In genomic region chr12:45615268-45615667, GRCh38 we compare ENCODE assay signal across 12 cellular contexts.
DNase-seq lines count a peak whose midpoint lies in the region; ATAC-seq and TF ChIP-seq lines count a peak whose summit lies in the region.
"Had no signal": no experiment of that assay in that cellular context is flagged by ENCODE, and none has a peak within 500 bp of the region (broad histone marks: within the 10 kb centered on the region; RNA-seq: fewer than 3 reads in every experiment).

No MANE protein-coding gene starts in this region.

- H3K56ac ChIP-seq in IMR-90 (ENCODE audit: extremely low read depth, insufficient read depth, low read length): no peak overlapping the region

- no peak overlapping the region for H3K14ac ChIP-seq in IMR-90 (replicated peaks; ENCODE audit: low read depth, low read length)

- H2AK5ac ChIP-seq in IMR-90 (ENCODE audit: low read depth, low read length): no peak overlapping the region

- peak; percentile 53 for DNase-seq in AG08396 (ENCODE audit: low spot score)
- DNase-seq in IMR-90: peak; percentile 81
- peak; percentile 69 for DNase-seq in RPMI7951 (ENCODE audit: low read depth)
- DNase-seq in fibroblast of villous mesenchyme (ENCODE audit: low read depth): peak; percentile 72
- DNase-seq in NCI-H2171 (lab: John Stamatoyannopoulos, UW): no peak
- no peak for DNase-seq in aorta
- DNase-seq: activated T-cell treated with anti-CD3 and anti-CD28 coated beads for 4 hours; BE2C; effector memory CD8-positive, alpha-beta T cell; tibial artery had no signal

- no peak for TF ChIP-seq POLR2A in IMR-90 (IDR thresholded peaks at IDR 0.05; ENCODE audit: low read depth, low read length)

- BruUV-seq in IMR-90 (replicated peaks; lab: Mats Ljungman, UMichigan): no TSS peak

- POLR2A ChIA-PET in IMR-90 (lab: Charles Lee; ENCODE audit: unreplicated experiment): no interaction called here

- no peak overlapping the region for H2AK9ac ChIP-seq in IMR-90 (replicated peaks; ENCODE audit: low read depth, low read length, poor library complexity)

- intact Hi-C loops in IMR-90 (cut with micrococcal nuclease): no loop called here
- intact Hi-C loops in aorta (cut with DNase I): no loop called here

- TF ChIP-seq CTCF in IMR-90 (conservative IDR thresholded peaks at IDR 0.05; ENCODE audit: low read depth, low read length) (no peak), fibroblast of villous mesenchyme (IDR thresholded peaks at IDR 0.05; ENCODE audit: insufficient read depth, low read depth, low read length) (no peak)

- H3K79me1 ChIP-seq in IMR-90 (ENCODE audit: low read depth in 1 of 2, low read length in 2 of 2): no peaks in the 10 kb centered on the region

- in situ Hi-C loops in IMR-90 (cut with MboI; ENCODE audit: low sequenced_read_pairs): no loop called here

- H4K8ac ChIP-seq in IMR-90 (ENCODE audit: low read depth in 2 of 2, low read length in 2 of 2): no peak overlapping the region

- H3K27me3 ChIP-seq in IMR-90 (ENCODE audit: control insufficient read depth, insufficient read depth, low read length) (peaks cover 2% of the 10 kb centered on the region; the same call in 1 of the 2 replicates), aorta (ENCODE audit: control insufficient read depth in 1 of 2, insufficient read depth in 2 of 2, low read length in 1 of 2) (no peaks in the 10 kb centered on the region)
- H3K27me3 ChIP-seq: tibial artery had no signal

- ATAC-seq in IMR-90 (ENCODE audit: low read depth) (peak; percentile 94), aorta (ENCODE audit: low FRiP score) (no peak), GM21619 (IDR thresholded peaks at IDR 0.05; ENCODE audit: unreplicated experiment) (no peak), GM18909 (IDR thresholded peaks at IDR 0.05; ENCODE audit: poor library complexity, unreplicated experiment) (no peak)
- ATAC-seq: effector memory CD8-positive, alpha-beta T cell had no signal

- no peak for TF ChIP-seq RAD21 in IMR-90 (IDR thresholded peaks at IDR 0.05; ENCODE audit: low read length)

- H3K18ac ChIP-seq in IMR-90 (ENCODE audit: low read depth, low read length): no peak overlapping the region

- peaks cover 3% of the 10 kb centered on the region; the same call in 1 of the 2 replicates for H3K9me1 ChIP-seq in IMR-90 (ENCODE audit: insufficient read depth, low read length)

- H3K9me3 ChIP-seq in IMR-90 (ENCODE audit: control insufficient read depth, insufficient read depth, low read length): no peaks in the 10 kb centered on the region
- no peaks in the 10 kb centered on the region for H3K9me3 ChIP-seq in aorta (ENCODE audit: control insufficient read depth, low read length)
- H3K9me3 ChIP-seq: BE2C, tibial artery had no signal

- no peak overlapping the region for H2AFZ ChIP-seq in IMR-90 (replicated peaks; ENCODE audit: low read length, poor library complexity)

- no peak overlapping the region for H2BK20ac ChIP-seq in IMR-90 (ENCODE audit: low read depth, low read length)

- H3K4me3 ChIP-seq in IMR-90 (ENCODE audit: insufficient read depth, low read depth, low read length) (no peak overlapping the region), fibroblast of villous mesenchyme (ENCODE audit: low read depth, low read length) (no peak overlapping the region), aorta (ENCODE audit: low read length in 2 of 2) (no peak overlapping the region)
- H3K4me3 ChIP-seq: tibial artery had no signal

- no peak overlapping the region for H3K23ac ChIP-seq in IMR-90 (ENCODE audit: low read depth, low read length)

- no peak overlapping the region for H4K5ac ChIP-seq in IMR-90 (ENCODE audit: low read depth, low read length)

- H4K91ac ChIP-seq in IMR-90 (ENCODE audit: insufficient read depth, low read depth, low read length): no peak overlapping the region

- no peak overlapping the region for H3K4me2 ChIP-seq in IMR-90 (ENCODE audit: low read depth, low read length)

- H3K36me3 ChIP-seq in IMR-90 (ENCODE audit: control insufficient read depth, insufficient read depth, low read length) (no peaks in the 10 kb centered on the region), aorta (ENCODE audit: control insufficient read depth in 1 of 2, insufficient read depth in 2 of 2, low read length in 1 of 2) (no peaks in the 10 kb centered on the region)
- H3K36me3 ChIP-seq: BE2C, tibial artery had no signal

- dilution Hi-C loops in IMR-90 (cut with HindIII; ENCODE audit: low sequenced_read_pairs, unreplicated experiment): no loop called here

- H3K9ac ChIP-seq in IMR-90 (ENCODE audit: low read depth, low read length): no peak overlapping the region

- no CpG with 5 or more reads among the region's 1 CpG for WGBS in IMR-90 (ENCODE audit: extremely low coverage in 2 of 2, insufficient read length in 1 of 2), 2 experiments
- 39 to 59% methylated on average over 1 of the region's 1 CpG for WGBS in aorta, 2 donors

- H2BK15ac ChIP-seq in IMR-90 (ENCODE audit: low read depth, low read length): no peak overlapping the region

- peaks cover 3% of the 10 kb centered on the region; the same call in 1 of the 2 replicates for H3K4me1 ChIP-seq in IMR-90 (ENCODE audit: control insufficient read depth, insufficient read depth, low read length)
- H3K4me1 ChIP-seq in aorta (ENCODE audit: control insufficient read depth in 1 of 2, insufficient read depth in 2 of 2, low read length in 2 of 2): no peaks in the 10 kb centered on the region
- H3K4me1 ChIP-seq: BE2C had no signal

- no peak overlapping the region for H3K4ac ChIP-seq in IMR-90 (ENCODE audit: low read depth, low read length)

- CTCF ChIA-PET in IMR-90 (lab: Yijun Ruan, JAX): interaction anchor here (1.1 to 1.7 kb wide), 3 partner anchors 10 to 15 kb away, joined by 3 to 4 read pairs (median 3); no protein-coding TSS in a partner anchor

- no peak overlapping the region for H2BK120ac ChIP-seq in IMR-90 (ENCODE audit: low read depth, low read length)

- H4K20me1 ChIP-seq in IMR-90 (ENCODE audit: insufficient read depth, low read length): no peaks in the 10 kb centered on the region

- no peak overlapping the region for H3K27ac ChIP-seq in IMR-90 (ENCODE audit: insufficient read depth, low read length)
- no peak overlapping the region for H3K27ac ChIP-seq in aorta (ENCODE audit: low read depth in 1 of 2, low read length in 2 of 2)
- H3K27ac ChIP-seq: tibial artery had no signal

- H2BK5ac ChIP-seq in IMR-90 (ENCODE audit: low read depth, low read length, poor library complexity, severe bottlenecking): no peak overlapping the region

TF ChIP-seq in IMR-90, 13 proteins besides CTCF, POLR2A, EP300 and RAD21:
- peak; percentile 60; the same call in 1 of the 2 replicates for TF ChIP-seq FOS (IDR thresholded peaks at IDR 0.05; ENCODE audit: low read depth, low read length)
- no peak for TF ChIP-seq MAZ (IDR thresholded peaks at IDR 0.05; ENCODE audit: borderline replicate concordance, low read depth, low read length)
- no peak for TF ChIP-seq SMC3 (IDR thresholded peaks at IDR 0.05; ENCODE audit: low read depth, low read length)

Comparison
In these comparisons a context has a peak if more than half of its experiments do, and no peak if none do; other contexts are left out.
1. DNase-seq: peak in AG08396 (single experiment), IMR-90 (single experiment), RPMI7951 (single experiment) and fibroblast of villous mesenchyme (single experiment); none in NCI-H2171 (single experiment) and aorta (0 of 2).